Comparison of ENCODE assay signal across 8 cellular contexts in the genomic region with DNA sequence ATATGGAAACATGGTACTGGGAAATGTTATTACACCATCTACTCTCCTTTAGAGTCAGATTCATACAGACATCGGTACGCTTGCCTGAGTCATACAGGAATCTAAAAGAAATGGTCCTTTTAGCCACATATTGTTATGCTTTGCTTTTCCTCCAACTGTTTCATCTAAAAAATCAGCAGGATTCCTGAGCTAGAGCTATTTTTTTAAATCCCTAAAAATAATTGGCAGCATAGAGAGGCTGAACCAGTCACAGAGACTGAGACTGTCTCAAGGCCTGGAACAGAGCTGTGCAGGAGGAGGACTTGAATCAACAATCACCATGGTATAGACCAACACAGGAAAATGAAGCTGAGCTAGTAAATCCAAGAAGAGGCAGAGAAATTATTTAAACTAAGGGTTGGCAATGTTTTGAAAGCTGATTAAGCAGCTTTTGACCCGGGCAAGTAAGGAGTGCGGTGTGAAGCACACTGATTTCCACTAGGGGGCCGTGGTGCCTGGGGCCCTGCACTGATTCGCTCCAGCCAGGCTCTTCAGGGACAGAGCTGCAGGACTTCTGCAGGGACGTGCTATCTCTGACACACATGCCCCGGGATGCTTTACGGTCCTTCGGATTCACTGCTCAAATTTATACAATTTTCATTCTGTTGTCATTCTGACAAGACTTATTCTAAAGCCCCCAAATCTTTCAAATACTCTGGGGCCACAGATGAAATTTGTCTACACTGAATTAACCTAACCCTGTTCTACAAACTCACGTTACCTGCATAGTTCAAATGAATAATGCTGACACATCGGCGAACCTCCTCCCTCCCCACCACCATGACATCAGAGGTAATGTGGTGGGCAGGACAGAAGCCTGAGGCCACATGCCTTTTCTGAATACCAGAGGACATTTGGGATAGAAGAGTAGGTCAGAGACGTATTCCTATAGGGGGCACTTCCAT.
DNase-seq lines count a peak whose midpoint lies in the region; ATAC-seq and TF ChIP-seq lines count a peak whose summit lies in the region.

No MANE protein-coding gene starts in this region.

- DNase-seq in DMS153 treated with DMSO at 0.1 percent for 48 hours (lab: John Stamatoyannopoulos, UW; ENCODE audit: unreplicated experiment) (peak; percentile 63), NOMO-1 treated with dmso at 0.1 percent for 144 hours (lab: John Stamatoyannopoulos, UW; ENCODE audit: unreplicated experiment) (peak; percentile 31), glomerular visceral epithelial cell (ENCODE audit: extremely low spot score) (peak; percentile 58), progenitor cell of endocrine pancreas (ENCODE audit: low spot score, unreplicated experiment) (peak; percentile 44)
- peak; percentile 39 to 64 for DNase-seq in activated T-cell treated with anti-CD3 and anti-CD28 coated beads, Interleukin-2, amount 50 U/mL, for 48 hours
- DNase-seq in activated T-helper 1 cell treated with anti-CD3 and anti-CD28 coated beads, Interleukin-12 subunit alpha, Interleukin-12 subunit beta, Interleukin-2, Interleukin-4 antibody, amounts not matched to agents 30 ng/mL and 10 ng/mL and 1 ng/mL, durations not matched to agents 14 hours and 24 hours and 36 hours (ENCODE audit: low spot score): no peak

- no peaks in the 10 kb centered on the region for H3K36me3 Mint-ChIP-seq in progenitor cell of endocrine pancreas (ENCODE audit: insufficient read depth)
- peaks cover 16% of the 10 kb centered on the region for H3K36me3 Mint-ChIP-seq in activated T-helper 1 cell treated with anti-CD3 and anti-CD28 coated beads, Interleukin-12 subunit alpha, Interleukin-12 subunit beta, Interleukin-2, Interleukin-4 antibody, amounts not matched to agents 30 ng/mL and 10 ng/mL and 1 ng/mL, durations not matched to agents 14 hours and 24 hours and 36 hours (ENCODE audit: low read depth)

- peaks cover 17% of the 10 kb centered on the region for H3K4me1 Mint-ChIP-seq in progenitor cell of endocrine pancreas (ENCODE audit: low read depth)
- peaks cover 8% of the 10 kb centered on the region for H3K4me1 Mint-ChIP-seq in activated T-helper 1 cell treated with anti-CD3 and anti-CD28 coated beads, Interleukin-12 subunit alpha, Interleukin-12 subunit beta, Interleukin-2, Interleukin-4 antibody, amounts not matched to agents 30 ng/mL and 10 ng/mL and 1 ng/mL, durations not matched to agents 14 hours and 24 hours and 36 hours (ENCODE audit: low read depth)

- H3K9me3 Mint-ChIP-seq in progenitor cell of endocrine pancreas (ENCODE audit: low read depth): no peaks in the 10 kb centered on the region
- no peaks in the 10 kb centered on the region for H3K9me3 Mint-ChIP-seq in activated T-helper 1 cell treated with anti-CD3 and anti-CD28 coated beads, Interleukin-12 subunit alpha, Interleukin-12 subunit beta, Interleukin-2, Interleukin-4 antibody, amounts not matched to agents 30 ng/mL and 10 ng/mL and 1 ng/mL, durations not matched to agents 14 hours and 24 hours and 36 hours

- H3K27me3 Mint-ChIP-seq in progenitor cell of endocrine pancreas: no peaks in the 10 kb centered on the region
- no peaks in the 10 kb centered on the region for H3K27me3 Mint-ChIP-seq in activated T-helper 1 cell treated with anti-CD3 and anti-CD28 coated beads, Interleukin-12 subunit alpha, Interleukin-12 subunit beta, Interleukin-2, Interleukin-4 antibody, amounts not matched to agents 30 ng/mL and 10 ng/mL and 1 ng/mL, durations not matched to agents 14 hours and 24 hours and 36 hours (ENCODE audit: insufficient read depth)

- peak; percentile 85 for TF ChIP-seq CTCF in progenitor cell of endocrine pancreas (IDR thresholded peaks at IDR 0.05; ENCODE audit: unreplicated experiment)

- no peak overlapping the region for H3K27ac Mint-ChIP-seq in progenitor cell of endocrine pancreas
- H3K27ac Mint-ChIP-seq in activated T-helper 1 cell treated with anti-CD3 and anti-CD28 coated beads, Interleukin-12 subunit alpha, Interleukin-12 subunit beta, Interleukin-2, Interleukin-4 antibody, amounts not matched to agents 30 ng/mL and 10 ng/mL and 1 ng/mL, durations not matched to agents 14 hours and 24 hours and 36 hours: no peak overlapping the region

- H3K4me3 Mint-ChIP-seq in progenitor cell of endocrine pancreas (ENCODE audit: low read depth): no peak overlapping the region
- H3K4me3 Mint-ChIP-seq in activated T-helper 1 cell treated with anti-CD3 and anti-CD28 coated beads, Interleukin-12 subunit alpha, Interleukin-12 subunit beta, Interleukin-2, Interleukin-4 antibody, amounts not matched to agents 30 ng/mL and 10 ng/mL and 1 ng/mL, durations not matched to agents 14 hours and 24 hours and 36 hours: no peak overlapping the region

- intact Hi-C loops in activated T-helper 1 cell treated with anti-CD3 and anti-CD28 coated beads, Interleukin-12 subunit alpha, Interleukin-12 subunit beta, Interleukin-2, Interleukin-4 antibody, amounts not matched to agents 30 ng/mL and 10 ng/mL and 1 ng/mL, durations not matched to agents 14 hours and 24 hours and 36 hours (cut with micrococcal nuclease): loop anchor here (1.0 kb wide), 1 partner anchor 193 kb away; no protein-coding TSS in a partner anchor

- peak; percentile 92 for ATAC-seq in GM19397 (IDR thresholded peaks at IDR 0.05; ENCODE audit: unreplicated experiment)
- ATAC-seq in HG03354 (IDR thresholded peaks at IDR 0.05; ENCODE audit: poor library complexity, severe bottlenecking, unreplicated experiment): peak; percentile 93
